Comparison of ENCODE assay signal across 12 cellular contexts in genomic region chr10:132464256-132465192, GRCh38.
DNase-seq lines count a peak whose midpoint lies in the region; ATAC-seq and TF ChIP-seq lines count a peak whose summit lies in the region.
"Had no signal": no experiment of that assay in that cellular context is flagged by ENCODE, and none has a peak within 500 bp of the region (broad histone marks: within the 10 kb centered on the region; RNA-seq: fewer than 3 reads in every experiment).

No MANE protein-coding gene starts in this region.

- no peak for TF ChIP-seq POLR2A in suprapubic skin (IDR thresholded peaks at IDR 0.05)

- intact Hi-C loops in mucosa of descending colon (cut with DNase I, micrococcal nuclease) = loop anchor here in 1 of 2 donors (10.0 kb wide), 1 partner anchor 70 kb away; the partner anchor contains the start of gene INPP5A

- DNase-seq in adipocyte (ENCODE audit: low read depth) (no peak), fibroblast of the conjunctiva (ENCODE audit: low read depth) (peak; percentile 41), mucosa of descending colon (peak in 2 of 3 donors; percentile 65 to 79), suprapubic skin (ENCODE audit: low spot score in 2 of 2) (peak; percentile 91 to 93), iPS-NIHi11 (ENCODE audit: low spot score) (no peak), NCI-H2171 treated with DMSO at 0.1 percent for 48 hours (lab: John Stamatoyannopoulos, UW) (no peak)
- DNase-seq: activated T-cell treated with anti-CD3 and anti-CD28 coated beads, Interleukin-2, amount 50 U/mL, for 72 hours; DND-41; NCI-H524 treated with DMSO at 0.1 percent for 48 hours had no signal

- no peak for TF ChIP-seq EP300 in suprapubic skin (IDR thresholded peaks at IDR 0.05)

- peaks cover 13% of the 10 kb centered on the region for H3K4me1 ChIP-seq in adipocyte (ENCODE audit: control insufficient read depth, insufficient read depth, low read length)
- peaks cover 52% of the 10 kb centered on the region for H3K4me1 ChIP-seq in mucosa of descending colon (ENCODE audit: low read depth)
- peaks cover 41% of the 10 kb centered on the region for H3K4me1 ChIP-seq in suprapubic skin

- H3K9ac ChIP-seq in adipocyte (ENCODE audit: low read length) = peak overlapping the region; percentile 78
- H3K9ac ChIP-seq: KMS-11 had no signal

- no peaks in the 10 kb centered on the region for H3K9me3 ChIP-seq in adipocyte (ENCODE audit: control insufficient read depth, low read length)
- H3K9me3 ChIP-seq in mucosa of descending colon = no peaks in the 10 kb centered on the region
- H3K9me3 ChIP-seq in suprapubic skin = no peaks in the 10 kb centered on the region

- peak overlapping the region; percentile 89 for H3K27ac ChIP-seq in suprapubic skin
- H3K27ac ChIP-seq: KMS-11 had no signal

- H3K36me3 ChIP-seq in adipocyte (ENCODE audit: control insufficient read depth, insufficient read depth, low read length, severe bottlenecking) (no peaks in the 10 kb centered on the region), mucosa of descending colon (ENCODE audit: low read depth) (no peaks in the 10 kb centered on the region), suprapubic skin (no peaks in the 10 kb centered on the region)

- H3K4me3 ChIP-seq in adipocyte (ENCODE audit: low read length) (peak overlapping the region; percentile 30), mucosa of descending colon (no peak overlapping the region), suprapubic skin (no peak overlapping the region)

- WGBS in suprapubic skin = no CpG with 5 or more reads among the region's 22 CpGs

- H3K27me3 ChIP-seq in adipocyte (replicated peaks; ENCODE audit: control insufficient read depth, insufficient read depth, low read length) (peaks cover 17% of the 10 kb centered on the region), suprapubic skin (no peaks in the 10 kb centered on the region)

- ATAC-seq in mucosa of descending colon (peak; percentile 2), GM21619 (IDR thresholded peaks at IDR 0.05; ENCODE audit: unreplicated experiment) (no peak), GM21786 (IDR thresholded peaks at IDR 0.05; ENCODE audit: unreplicated experiment) (no peak)
- ATAC-seq: activated T-cell treated with anti-CD3 and anti-CD28 coated beads, Interleukin-2, amount 50 U/mL, for 72 hours had no signal

- TF ChIP-seq CTCF in mucosa of descending colon (IDR thresholded peaks at IDR 0.05) (no peak), suprapubic skin (IDR thresholded peaks at IDR 0.05) (no peak)

Comparison
In these comparisons a context has a peak if more than half of its experiments do, and no peak if none do; other contexts are left out.
1. DNase-seq: peak in fibroblast of the conjunctiva (single experiment), mucosa of descending colon (2 of 3) and suprapubic skin (2 of 2); none in adipocyte (single experiment), iPS-NIHi11 (single experiment) and NCI-H2171 treated with DMSO at 0.1 percent for 48 hours (single experiment).